ENCODE assay signal across 19 cellular contexts in the genomic region with DNA sequence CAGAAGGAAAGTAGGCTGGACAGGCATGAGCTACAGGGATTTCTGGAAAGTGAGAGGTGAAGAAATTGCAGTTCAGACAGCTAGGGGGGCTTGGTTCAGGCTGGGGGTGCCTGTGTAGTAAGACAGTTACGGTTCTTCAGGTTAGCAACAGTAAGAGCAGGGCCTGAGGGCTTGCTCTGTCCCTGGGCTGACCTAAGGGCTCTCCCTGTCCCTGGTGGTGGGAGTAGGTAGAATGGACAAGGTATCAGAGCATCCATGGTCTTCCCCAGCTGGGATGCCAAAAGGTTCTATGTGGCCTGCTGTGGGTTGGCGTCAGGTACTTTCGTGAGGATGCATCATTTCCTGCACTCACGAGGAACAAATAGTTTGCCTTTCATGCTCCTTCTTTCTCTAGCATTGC. TPM values are rescaled to one million over a fixed set of nuclear protein-coding genes. Genes with fewer than 3 reads are reported as not detected.
A peak's percentile ranks its signal among the peaks of the same experiment; 100 is the strongest.
DNase-seq lines count a peak whose midpoint lies in the region; ATAC-seq, FAIRE-seq and TF ChIP-seq lines count a peak whose summit lies in the region.
"Had no signal": no experiment of that assay in that cellular context is flagged by ENCODE, and none has a peak within 500 bp of the region (broad histone marks: within the 10 kb centered on the region; RNA-seq: fewer than 3 reads in every experiment).

No MANE protein-coding gene starts in this region.

- H4K8ac ChIP-seq in mesendoderm (ENCODE audit: low read depth, low read length) = no peak overlapping the region

- H3K4me3 ChIP-seq in A549 = no peak overlapping the region
- no peak overlapping the region for H3K4me3 ChIP-seq in H7 (ENCODE audit: insufficient read depth, low read depth, low read length)
- H3K4me3 ChIP-seq in brain microvascular endothelial cell (ENCODE audit: low read depth, low read length) = no peak overlapping the region
- no peak overlapping the region for H3K4me3 ChIP-seq in mesendoderm (ENCODE audit: low read length)
- H3K4me3 ChIP-seq: HAP-1 had no signal

- no peak overlapping the region for H2BK15ac ChIP-seq in mesendoderm (replicated peaks; ENCODE audit: low read depth)

- H3K27me3 ChIP-seq in H7 (ENCODE audit: control insufficient read depth, insufficient read depth, low read length) (no peaks in the 10 kb centered on the region), brain microvascular endothelial cell (replicated peaks) (no peaks in the 10 kb centered on the region), mesendoderm (ENCODE audit: insufficient read depth, low read length, poor library complexity) (no peaks in the 10 kb centered on the region)
- H3K27me3 ChIP-seq: BE2C had no signal

- H2BK5ac ChIP-seq in mesendoderm (ENCODE audit: low read length) = no peak overlapping the region

- TF ChIP-seq RAD21 in A549 (conservative IDR thresholded peaks at IDR 0.05 in 1 of 2, IDR thresholded peaks at IDR 0.05 in 1 of 2) = no peak

- H3K4me1 ChIP-seq in A549 (peaks cover 12% of the 10 kb centered on the region), mesendoderm (ENCODE audit: control insufficient read depth, low read depth, low read length) (no peaks in the 10 kb centered on the region)
- H3K4me1 ChIP-seq: BE2C, Caco-2, HAP-1 had no signal

- peaks cover 14% of the 10 kb centered on the region; the same call in 2 of the 3 replicates for H3K9me3 ChIP-seq in A549
- H3K9me3 ChIP-seq: BE2C, Caco-2, HAP-1 had no signal

- WGBS in A549 (ENCODE audit: missing lambda C conversion rate) = 94% methylated on average over 4 of the region's 4 CpGs
- no CpG with 5 or more reads among the region's 4 CpGs for WGBS in mesendoderm (ENCODE audit: extremely low coverage, insufficient coverage, low lambda C conversion rate)

- no peak overlapping the region for H3K9ac ChIP-seq in mesendoderm (ENCODE audit: low read length)

- in situ Hi-C loops in brain microvascular endothelial cell (cut with HindIII; ENCODE audit: low pct_ligation_motif_present, low sequenced_read_pairs) = no loop called here

- FAIRE-seq in A549 (lab: Jason Lieb, UNC) = no peak
- FAIRE-seq: D721Med, H1 had no signal

- POLR2A ChIA-PET in A549 (lab: Yijun Ruan, JAX) = no interaction called here

- H3K4ac ChIP-seq in mesendoderm (ENCODE audit: low read depth, low read length) = no peak overlapping the region

- ATAC-seq in A549 = peak; percentile 48 to 63; a peak in 3 of 6 replicates

- CTCF ChIA-PET in A549 (lab: Yijun Ruan, JAX) = interaction anchor here (1.0 kb wide), 1 partner anchor 34 kb away, joined by 3 read pairs; no protein-coding TSS in a partner anchor

- no peak overlapping the region for H4K5ac ChIP-seq in mesendoderm (ENCODE audit: low read length)

- TF ChIP-seq EP300 in A549 (IDR thresholded peaks at IDR 0.05) = no peak

- no peaks in the 10 kb centered on the region for H3K79me1 ChIP-seq in mesendoderm (ENCODE audit: low read length)

- no peak overlapping the region for H2AK5ac ChIP-seq in mesendoderm (ENCODE audit: low read length)

- H3K4me2 ChIP-seq in A549 (no peak overlapping the region), mesendoderm (ENCODE audit: low read length) (no peak overlapping the region)

- H3K79me2 ChIP-seq in mesendoderm (ENCODE audit: control insufficient read depth, insufficient read depth, low read length) = no peaks in the 10 kb centered on the region

- no peak overlapping the region for H3K56ac ChIP-seq in mesendoderm (ENCODE audit: low read length)

- H3K27ac ChIP-seq in A549 (peak overlapping the region in 1 of 2 experiments; percentile 46; a peak in 2 of 6 replicates), brain microvascular endothelial cell (no peak overlapping the region), mesendoderm (ENCODE audit: low read depth, low read length) (no peak overlapping the region)

- H3K36me3 ChIP-seq in H7 (replicated peaks; ENCODE audit: control insufficient read depth, insufficient read depth, low read length) = no peaks in the 10 kb centered on the region
- no peaks in the 10 kb centered on the region for H3K36me3 ChIP-seq in brain microvascular endothelial cell (replicated peaks)
- H3K36me3 ChIP-seq in mesendoderm (ENCODE audit: control insufficient read depth, insufficient read depth, low read length) = no peaks in the 10 kb centered on the region
- H3K36me3 ChIP-seq: BE2C, HAP-1 had no signal

- no peak overlapping the region for H3K18ac ChIP-seq in mesendoderm (ENCODE audit: low read length)

- H3K23ac ChIP-seq in mesendoderm (ENCODE audit: low read length) = no peak overlapping the region

- no peak for DNase-seq in A549 (ENCODE audit: low read depth in 1 of 2, low spot score in 1 of 2)
- DNase-seq in H7 = peak; percentile 14
- no peak for DNase-seq in brain microvascular endothelial cell
- peak; percentile 22 for DNase-seq in mesendoderm
- no peak for DNase-seq in NCI-H2171 treated with DMSO at 0.1 percent for 48 hours (lab: John Stamatoyannopoulos, UW)
- DNase-seq in dedifferentiated amniotic fluid mesenchymal stem cell (ENCODE audit: extremely low spot score) = no peak
- DNase-seq in superior temporal gyrus (ENCODE audit: extremely low spot score) = no peak
- DNase-seq: ACHN; BE2C; C1 segment of cervical spinal cord; Caco-2; CD4-positive, CD25-positive, alpha-beta regulatory T cell; CD8-positive, alpha-beta memory T cell; DMS79 treated with DMSO at 0.1 percent for 48 hours; GF-D8 had no signal

- TF ChIP-seq POLR2A in A549 (IDR thresholded peaks at IDR 0.05; ENCODE audit: low read length) = no peak

- TF ChIP-seq CTCF in A549 (IDR thresholded peaks at IDR 0.05) = no peak
- TF ChIP-seq CTCF in brain microvascular endothelial cell (IDR thresholded peaks at IDR 0.05; ENCODE audit: low read depth, low read length, missing control alignments) = peak; percentile 11

- H2BK120ac ChIP-seq in mesendoderm (ENCODE audit: low read depth, low read length) = no peak overlapping the region

TF ChIP-seq in A549, 52 proteins besides CTCF, POLR2A, EP300 and RAD21:
- TF ChIP-seq MAFK (IDR thresholded peaks at IDR 0.05; ENCODE audit: partially characterized antibody) (no peak), BHLHE40 (IDR thresholded peaks at IDR 0.05; ENCODE audit: low read depth, low read length) (no peak), EHMT2 (IDR thresholded peaks at IDR 0.05; ENCODE audit: low read depth) (no peak), ZSCAN20 (CRISPR knock-in tag; IDR thresholded peaks at IDR 0.05) (no peak), CHD2 (IDR thresholded peaks at IDR 0.05; ENCODE audit: low read length, partially characterized antibody) (no peak), HOXA7 (CRISPR knock-in tag; IDR thresholded peaks at IDR 0.05) (no peak), POLR2AphosphoS2 (conservative IDR thresholded peaks at IDR 0.05; ENCODE audit: low read length) (no peak), ZNF302 (CRISPR knock-in tag; IDR thresholded peaks at IDR 0.05) (no peak)
- TF ChIP-seq, protein P1, sequence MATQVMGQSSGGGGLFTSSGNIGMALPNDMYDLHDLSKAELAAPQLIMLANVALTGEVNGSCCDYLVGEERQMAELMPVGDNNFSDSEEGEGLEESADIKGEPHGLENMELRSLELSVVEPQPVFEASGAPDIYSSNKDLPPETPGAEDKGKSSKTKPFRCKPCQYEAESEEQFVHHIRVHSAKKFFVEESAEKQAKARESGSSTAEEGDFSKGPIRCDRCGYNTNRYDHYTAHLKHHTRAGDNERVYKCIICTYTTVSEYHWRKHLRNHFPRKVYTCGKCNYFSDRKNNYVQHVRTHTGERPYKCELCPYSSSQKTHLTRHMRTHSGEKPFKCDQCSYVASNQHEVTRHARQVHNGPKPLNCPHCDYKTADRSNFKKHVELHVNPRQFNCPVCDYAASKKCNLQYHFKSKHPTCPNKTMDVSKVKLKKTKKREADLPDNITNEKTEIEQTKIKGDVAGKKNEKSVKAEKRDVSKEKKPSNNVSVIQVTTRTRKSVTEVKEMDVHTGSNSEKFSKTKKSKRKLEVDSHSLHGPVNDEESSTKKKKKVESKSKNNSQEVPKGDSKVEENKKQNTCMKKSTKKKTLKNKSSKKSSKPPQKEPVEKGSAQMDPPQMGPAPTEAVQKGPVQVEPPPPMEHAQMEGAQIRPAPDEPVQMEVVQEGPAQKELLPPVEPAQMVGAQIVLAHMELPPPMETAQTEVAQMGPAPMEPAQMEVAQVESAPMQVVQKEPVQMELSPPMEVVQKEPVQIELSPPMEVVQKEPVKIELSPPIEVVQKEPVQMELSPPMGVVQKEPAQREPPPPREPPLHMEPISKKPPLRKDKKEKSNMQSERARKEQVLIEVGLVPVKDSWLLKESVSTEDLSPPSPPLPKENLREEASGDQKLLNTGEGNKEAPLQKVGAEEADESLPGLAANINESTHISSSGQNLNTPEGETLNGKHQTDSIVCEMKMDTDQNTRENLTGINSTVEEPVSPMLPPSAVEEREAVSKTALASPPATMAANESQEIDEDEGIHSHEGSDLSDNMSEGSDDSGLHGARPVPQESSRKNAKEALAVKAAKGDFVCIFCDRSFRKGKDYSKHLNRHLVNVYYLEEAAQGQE (IDR thresholded peaks at IDR 0.05) = no peak
- TF ChIP-seq, protein P2, sequence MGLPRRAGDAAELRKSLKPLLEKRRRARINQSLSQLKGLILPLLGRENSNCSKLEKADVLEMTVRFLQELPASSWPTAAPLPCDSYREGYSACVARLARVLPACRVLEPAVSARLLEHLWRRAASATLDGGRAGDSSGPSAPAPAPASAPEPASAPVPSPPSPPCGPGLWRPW (IDR thresholded peaks at IDR 0.05) = no peak
TF ChIP-seq in A549: peak in this region for 0.

RNA-seq across cellular contexts. Expression of a gene that starts 34.6 kb away (rescaled TPM):
- polyA plus RNA-seq in A549 (2011; rRNA removed) = 0.92 and 1.0 TPM in 2 replicates
- polyA plus RNA-seq in A549 (2012; cell fraction: cytosol; rRNA removed) = 0.91 and 1.3 TPM in 2 replicates
- 0.78 and 1.1 TPM in 2 replicates for polyA plus RNA-seq in A549 (2012; cell fraction: nucleus; rRNA removed)
- 0.11 to 0.27 TPM (median 0.14 TPM) in 3 replicates for polyA plus RNA-seq in A549 (2017; fragmentation: RNase III; extraction: RNeasy Plus Mini Kit Qiagen cat#74134 plus additional on column Dnase treatment)
- polyA minus RNA-seq in A549 (2011; rRNA and poly(A)+ RNA removed) = 2.9 and 3.1 TPM in 2 replicates
- total RNA-seq in H7 (2014; rRNA removed; shearing (Covaris generic)) = 0.03 TPM in 1 of 2 replicates, not detected in the other
- polyA plus RNA-seq in mesendoderm (2013, experiment 1 of 2) = 1.2 TPM
- polyA plus RNA-seq in mesendoderm (2013, experiment 2 of 2) = 1.4 TPM
- total RNA-seq: A172; CD4-positive, CD25-positive, alpha-beta regulatory T cell; CD8-positive, alpha-beta memory T cell had no signal
- polyA plus RNA-seq: CD8-positive, alpha-beta memory T cell had no signal

Comparison
In these comparisons a context has a peak if more than half of its experiments do, and no peak if none do; other contexts are left out.
1. DNase-seq: peak in H7 (single experiment) and mesendoderm (single experiment); none in A549 (0 of 2), brain microvascular endothelial cell (single experiment), NCI-H2171 treated with DMSO at 0.1 percent for 48 hours (single experiment), dedifferentiated amniotic fluid mesenchymal stem cell (single experiment) and superior temporal gyrus (single experiment).